Comparison of ENCODE assay signal across 34 cellular contexts in genomic region chr5:102890133-102890532, GRCh38.
"Had no signal": no experiment of that assay in that cellular context is flagged by ENCODE, and none has a peak within 500 bp of the region (broad histone marks: within the 10 kb centered on the region; RNA-seq: fewer than 3 reads in every experiment).

No MANE protein-coding gene starts in this region.

- H3K9me3 Mint-ChIP-seq: activated B cell treated with CpG ODN at 0.5 μM for 24 hours; activated CD8-positive, alpha-beta T cell treated with anti-CD3 and anti-CD28 coated beads for 36 hours; activated T-cell treated with anti-CD3 and anti-CD28 coated beads, Interleukin-2, amount 50 U/mL, for 4 hours; activated T-helper 17 cell treated with anti-CD3 and anti-CD28 coated beads, Interleukin-2, amount 50 U/mL, for 72 hours; brain; T-helper 2 cell treated with Interferon-gamma antibody and Interleukin-4, amounts not matched to agents 5 μg/mL and 100 μg/mL, for 36 hours had no signal

- FAIRE-seq: endothelial cell of umbilical vein, frontal cortex had no signal

- H3K27ac ChIP-seq: adrenal gland, breast epithelium, cardiac muscle cell, colonic mucosa, WERI-Rb-1 had no signal

- H3K4me3 ChIP-seq: adrenal gland, breast epithelium, cardiac muscle cell, colonic mucosa had no signal

- H3K27ac Mint-ChIP-seq: activated B cell treated with CpG ODN at 0.5 μM for 24 hours; activated CD8-positive, alpha-beta T cell treated with anti-CD3 and anti-CD28 coated beads for 36 hours; activated naive CD8-positive, alpha-beta T cell; activated T-helper 17 cell treated with anti-CD3 and anti-CD28 coated beads, Interleukin-2, amount 50 U/mL, for 72 hours; brain; T-helper 2 cell treated with Interferon-gamma antibody and Interleukin-4, amounts not matched to agents 5 μg/mL and 100 μg/mL, for 36 hours had no signal

- H3K4me1 Mint-ChIP-seq: activated B cell treated with CpG ODN at 0.5 μM for 24 hours had no signal

- ATAC-seq: activated CD4-positive, CD25-positive, alpha-beta regulatory T cell treated with anti-CD3 and anti-CD28 coated beads, Interleukin-2, amount 50 U/mL, for 24 hours; activated CD8-positive, alpha-beta T cell treated with anti-CD3 and anti-CD28 coated beads for 36 hours; activated T-cell treated with anti-CD3 and anti-CD28 coated beads, Interleukin-2, amount 50 U/mL, for 4 hours; activated T-helper 17 cell treated with anti-CD3 and anti-CD28 coated beads, Interleukin-2, amount 50 U/mL, for 72 hours; esophagus mucosa; T-helper 17 cell had no signal

- H3K4me3 Mint-ChIP-seq: activated B cell treated with CpG ODN at 0.5 μM for 24 hours; activated CD8-positive, alpha-beta T cell treated with anti-CD3 and anti-CD28 coated beads for 36 hours; activated naive CD8-positive, alpha-beta T cell; activated T-cell treated with anti-CD3 and anti-CD28 coated beads, Interleukin-2, amount 50 U/mL, for 4 hours; activated T-helper 17 cell treated with anti-CD3 and anti-CD28 coated beads, Interleukin-2, amount 50 U/mL, for 72 hours; brain; T-helper 17 cell; T-helper 2 cell treated with Interferon-gamma antibody and Interleukin-4, amounts not matched to agents 5 μg/mL and 100 μg/mL, for 36 hours had no signal

- H3K9me3 ChIP-seq: adrenal gland, breast epithelium, colonic mucosa had no signal

- H3K27me3 ChIP-seq: adrenal gland, breast epithelium, cardiac muscle cell, colonic mucosa had no signal

- H3K27me3 Mint-ChIP-seq: activated B cell treated with CpG ODN at 0.5 μM for 24 hours; activated CD8-positive, alpha-beta T cell treated with anti-CD3 and anti-CD28 coated beads for 36 hours; activated naive CD8-positive, alpha-beta T cell; activated T-helper 17 cell treated with anti-CD3 and anti-CD28 coated beads, Interleukin-2, amount 50 U/mL, for 72 hours; T-helper 17 cell had no signal

- DNase-seq: activated B cell treated with CpG ODN at 0.5 μM for 24 hours; activated CD4-positive, alpha-beta T cell treated with anti-CD3 and anti-CD28 coated beads for 48 hours; activated CD4-positive, alpha-beta T cell treated with anti-CD3 and anti-CD28 coated beads, Interleukin-2, amount 50 U/mL, for 1 hour; activated CD4-positive, alpha-beta T cell treated with anti-CD3 and anti-CD28 coated beads, Interleukin-2, amount 50 U/mL, for 48 hours; activated CD8-positive, alpha-beta memory T cell treated with anti-CD3 and anti-CD28 coated beads for 24 hours; activated CD8-positive, alpha-beta T cell treated with anti-CD3 and anti-CD28 coated beads for 36 hours; activated effector memory CD4-positive, alpha-beta T cell treated with Interleukin-2 at 50 U/mL for 16 hours; activated gamma-delta T cell treated with Interleukin-2 at 50 U/mL for 16 hours; activated naive CD4-positive, alpha-beta T cell treated with anti-CD3 and anti-CD28 coated beads, Interleukin-2, amount 50 U/mL, for 16 hours; activated naive CD4-positive, alpha-beta T cell treated with Interleukin-2 at 50 U/mL for 16 hours; activated T-cell treated with anti-CD3 and anti-CD28 coated beads, Interleukin-2, amount 50 U/mL, for 4 hours; adrenal gland; amygdala; aorta; central memory CD4-positive, alpha-beta T cell; cerebellar nuclear complex; colonic mucosa; effector CD8-positive, alpha-beta T cell; foreskin fibroblast; head of caudate nucleus; T-helper 1 cell; T-helper 17 cell; T1000; WERI-Rb-1 had no signal

- H3K4me1 ChIP-seq: breast epithelium, colonic mucosa had no signal

- H3K36me3 ChIP-seq: adrenal gland, breast epithelium, cardiac muscle cell, colonic mucosa, WERI-Rb-1 had no signal
